17 cellular contexts compared by ENCODE assay signal in the genomic region with DNA sequence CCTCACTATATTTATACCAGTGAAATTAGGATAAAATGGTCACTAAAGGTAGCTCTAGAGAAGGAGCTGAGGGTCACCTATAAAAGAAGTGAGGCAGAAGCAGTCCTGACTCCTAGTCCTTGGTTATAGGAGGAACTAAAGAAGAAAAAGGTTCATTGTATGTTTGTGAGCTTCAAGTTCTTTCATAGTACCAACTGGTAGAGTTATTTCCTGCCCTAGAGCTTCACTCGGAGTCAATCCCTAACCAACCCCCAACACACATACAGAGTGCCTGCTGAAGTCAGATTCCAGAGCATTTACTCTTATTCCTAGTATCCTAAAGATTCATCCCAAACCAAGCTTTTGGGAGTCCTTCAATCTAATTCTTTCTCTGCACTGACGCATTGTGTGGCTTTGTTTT. TPM values are rescaled to one million over a fixed set of nuclear protein-coding genes. Genes with fewer than 3 reads are reported as not detected.
DNase-seq lines count a peak whose midpoint lies in the region; ATAC-seq and TF ChIP-seq lines count a peak whose summit lies in the region.
"Had no signal": no experiment of that assay in that cellular context is flagged by ENCODE, and none has a peak within 500 bp of the region (broad histone marks: within the 10 kb centered on the region; RNA-seq: fewer than 3 reads in every experiment).

No MANE protein-coding gene starts in this region.

- no peaks in the 10 kb centered on the region for H3F3A ChIP-seq in GM23338 (replicated peaks; ENCODE audit: low read depth)
- peaks cover 38% of the 10 kb centered on the region for H3F3A ChIP-seq in MM.1S (ENCODE audit: insufficient read depth, low read length)

- H3K36me3 Mint-ChIP-seq in GM23338 (ENCODE audit: low read depth), result no peaks in the 10 kb centered on the region
- no peaks in the 10 kb centered on the region for H3K36me3 Mint-ChIP-seq in activated CD4-positive, alpha-beta memory T cell treated with anti-CD3 and anti-CD28 coated beads, Interleukin-2, amount 10 ng/mL, durations not matched to agents 7 days and 5 days (ENCODE audit: low read depth)
- H3K36me3 Mint-ChIP-seq: CD4-positive, alpha-beta memory T cell had no signal

- H3K4me3 ChIP-seq in GM23338 (no peak overlapping the region), MM.1S (ENCODE audit: low read length) (no peak overlapping the region)
- H3K4me3 ChIP-seq: GM12878, GM23248 had no signal

- no peak overlapping the region for H3K27ac Mint-ChIP-seq in GM23338
- no peak overlapping the region for H3K27ac Mint-ChIP-seq in activated CD4-positive, alpha-beta memory T cell treated with anti-CD3 and anti-CD28 coated beads, Interleukin-2, amount 10 ng/mL, durations not matched to agents 7 days and 5 days
- H3K27ac Mint-ChIP-seq: CD4-positive, alpha-beta memory T cell; H9 had no signal

- CTCF ChIA-PET in activated CD4-positive, alpha-beta memory T cell treated with anti-CD3 and anti-CD28 coated beads, Interleukin-2, amount 10 ng/mL, durations not matched to agents 7 days and 5 days (lab: Charles Lee), result no interaction called here

- H2AFZ ChIP-seq in GM23338, result peak overlapping the region; percentile 63; the same call in 1 of the 2 replicates
- no peak overlapping the region for H2AFZ ChIP-seq in MM.1S (ENCODE audit: low read length)
- H2AFZ ChIP-seq: GM23248 had no signal

- H3K4me1 ChIP-seq in GM23338 (ENCODE audit: insufficient read depth) (no peaks in the 10 kb centered on the region), MM.1S (ENCODE audit: low read length) (peaks cover 71% of the 10 kb centered on the region)

- POLR2A ChIA-PET in activated CD4-positive, alpha-beta memory T cell treated with anti-CD3 and anti-CD28 coated beads, Interleukin-2, amount 10 ng/mL, durations not matched to agents 7 days and 5 days (lab: Charles Lee), result no interaction called here

- H3K27me3 ChIP-seq in GM23338 (ENCODE audit: insufficient read depth) (no peaks in the 10 kb centered on the region), MM.1S (replicated peaks; ENCODE audit: insufficient read depth, low read length) (no peaks in the 10 kb centered on the region)

- H3K36me3 ChIP-seq in GM23338 (ENCODE audit: insufficient read depth) (no peaks in the 10 kb centered on the region), MM.1S (replicated peaks; ENCODE audit: insufficient read depth, low read length) (no peaks in the 10 kb centered on the region)

- H4K20me1 ChIP-seq in GM23338 (replicated peaks; ENCODE audit: insufficient read depth), result no peaks in the 10 kb centered on the region
- H4K20me1 ChIP-seq in MM.1S (ENCODE audit: insufficient read depth, low read length), result no peaks in the 10 kb centered on the region

- no peaks in the 10 kb centered on the region for H3K27me3 Mint-ChIP-seq in GM23338 (ENCODE audit: insufficient read depth, low read depth, poor library complexity)
- peaks cover 8% of the 10 kb centered on the region for H3K27me3 Mint-ChIP-seq in activated CD4-positive, alpha-beta memory T cell treated with anti-CD3 and anti-CD28 coated beads, Interleukin-2, amount 10 ng/mL, durations not matched to agents 7 days and 5 days

- TF ChIP-seq CTCF in GM23338 (conservative IDR thresholded peaks at IDR 0.05; ENCODE audit: low read depth in 2 of 2) (no peak), MM.1S (IDR thresholded peaks at IDR 0.05; ENCODE audit: low read length) (no peak)

- no peaks in the 10 kb centered on the region for H3K9me3 Mint-ChIP-seq in GM23338
- H3K9me3 Mint-ChIP-seq in activated CD4-positive, alpha-beta memory T cell treated with anti-CD3 and anti-CD28 coated beads, Interleukin-2, amount 10 ng/mL, durations not matched to agents 7 days and 5 days, result no peaks in the 10 kb centered on the region
- H3K9me3 Mint-ChIP-seq: CD4-positive, alpha-beta memory T cell; H9 had no signal

- no peak overlapping the region for H3K4me2 ChIP-seq in GM23338
- peak overlapping the region; percentile 47; the same call in 1 of the 2 replicates for H3K4me2 ChIP-seq in MM.1S (ENCODE audit: low read depth, low read length)

- ATAC-seq in GM23338 (no peak), HG02870 (IDR thresholded peaks at IDR 0.05; ENCODE audit: unreplicated experiment) (no peak), HG03280 (IDR thresholded peaks at IDR 0.05; ENCODE audit: unreplicated experiment) (no peak)
- ATAC-seq: HCT116 had no signal

- H3K4me1 Mint-ChIP-seq in GM23338, result no peaks in the 10 kb centered on the region; the same call in 2 of the 3 replicates
- H3K4me1 Mint-ChIP-seq in activated CD4-positive, alpha-beta memory T cell treated with anti-CD3 and anti-CD28 coated beads, Interleukin-2, amount 10 ng/mL, durations not matched to agents 7 days and 5 days, result no peaks in the 10 kb centered on the region

- H3K4me3 Mint-ChIP-seq in GM23338, result no peak overlapping the region
- H3K4me3 Mint-ChIP-seq in activated CD4-positive, alpha-beta memory T cell treated with anti-CD3 and anti-CD28 coated beads, Interleukin-2, amount 10 ng/mL, durations not matched to agents 7 days and 5 days, result no peak overlapping the region
- H3K4me3 Mint-ChIP-seq: CD4-positive, alpha-beta memory T cell; H9 had no signal

- no peaks in the 10 kb centered on the region for H3K79me2 ChIP-seq in GM23338 (replicated peaks; ENCODE audit: insufficient read depth)
- H3K79me2 ChIP-seq in MM.1S (ENCODE audit: low read length), result no peaks in the 10 kb centered on the region

- H3K9me2 ChIP-seq in GM23338 (ENCODE audit: insufficient read depth) (peaks cover 8% of the 10 kb centered on the region; the same call in 1 of the 2 replicates), MM.1S (replicated peaks; ENCODE audit: insufficient read depth, low read length) (no peaks in the 10 kb centered on the region)

- H3K9me3 ChIP-seq in MM.1S (replicated peaks; ENCODE audit: insufficient read depth, low read length), result no peaks in the 10 kb centered on the region
- H3K9me3 ChIP-seq: Caco-2 had no signal

- no peak overlapping the region for H3K27ac ChIP-seq in GM23338 (ENCODE audit: low read depth)
- peak overlapping the region; percentile 95; the same call in 1 of the 2 replicates for H3K27ac ChIP-seq in MM.1S (ENCODE audit: low read length)
- H3K27ac ChIP-seq: GM23248 had no signal

- no peak overlapping the region; the same call in 1 of the 2 replicates for H3K9ac ChIP-seq in MM.1S (ENCODE audit: low read length)
- H3K9ac ChIP-seq: GM23248 had no signal

- DNase-seq in GM23338 (ENCODE audit: low spot score) (no peak), MM.1S (no peak), foreskin melanocyte (peak; percentile 40)
- no peak for DNase-seq in activated CD4-positive, alpha-beta memory T cell treated with anti-CD3 and anti-CD28 coated beads, Interleukin-2, amount 10 ng/mL, durations not matched to agents 7 days and 5 days
- DNase-seq: C1 segment of cervical spinal cord; Caco-2; CD4-positive, alpha-beta memory T cell; DMS153; DND-41; EL; GDM1; GM23248; H9 had no signal

TF ChIP-seq in GM23338, 12 proteins besides CTCF, POLR2A, EP300 and RAD21 (continues in another document):
- TF ChIP-seq EZH2phosphoT487 (IDR thresholded peaks at IDR 0.05; ENCODE audit: unreplicated experiment), result no peak

RNA-seq across cellular contexts. Expression of gene FRMD6, which starts 29.3 kb away (rescaled TPM):
- total RNA-seq in GM23338 (2014; rRNA removed; shearing (Covaris generic)), result 15.9 and 18.7 TPM in 2 replicates
- polyA plus RNA-seq in GM23338 (2016; fragmentation: Nextera tagmentation; extraction: Ambion mirVana), result 5.4 and 5.7 TPM in 2 replicates
- 1 to 10 TPM; 3.3 TPM for total RNA-seq in activated CD4-positive, alpha-beta memory T cell treated with anti-CD3 and anti-CD28 coated beads, Interleukin-2, amount 10 ng/mL, durations not matched to agents 7 days and 5 days
